In genomic region chr20:34956751-34957472, GRCh38 we compare ENCODE assay signal across 17 cellular contexts. TPM values are rescaled to one million over a fixed set of nuclear protein-coding genes. Genes with fewer than 3 reads are reported as not detected.
DNase-seq lines count a peak whose midpoint lies in the region; ATAC-seq, FAIRE-seq and TF ChIP-seq lines count a peak whose summit lies in the region.
"Had no signal": no experiment of that assay in that cellular context is flagged by ENCODE, and none has a peak within 500 bp of the region (broad histone marks: within the 10 kb centered on the region; RNA-seq: fewer than 3 reads in every experiment).

No MANE protein-coding gene starts in this region.

- H3K27ac ChIP-seq in K562 (ENCODE audit: extremely low read depth, low read depth, low read length): no peak overlapping the region

- peaks cover 23% of the 10 kb centered on the region in 2 experiments; a peak in 4 of 5 replicates for H3K4me1 ChIP-seq in K562 (replicated peaks in 1 of 2; ENCODE audit: control insufficient read depth in 2 of 2, insufficient read depth in 2 of 2, low read length in 2 of 2)

- CTCF ChIA-PET in activated naive CD4-positive, alpha-beta T cell treated with anti-CD3 and anti-CD28 coated beads for 36 hours (lab: Charles Lee): interaction anchor here (0.6 to 6.5 kb wide), 7 partner anchors 12 to 190 kb away, joined by 3 to 122 read pairs (median 3); partner anchors contain the start of genes ACSS2, EDEM2 and GGT7
- CTCF ChIA-PET in K562 (lab: Yijun Ruan, JAX; ENCODE audit: low intra/inter-chr PET ratio): interaction anchor here (1.1 to 1.2 kb wide), 2 partner anchors 82 to 645 kb away, joined by 4 to 5 read pairs; no protein-coding TSS in a partner anchor

- no peak overlapping the region for H3K4me3 Mint-ChIP-seq in activated naive CD4-positive, alpha-beta T cell treated with anti-CD3 and anti-CD28 coated beads, Interleukin-2, amount 50 U/mL, for 24 hours
- H3K4me3 Mint-ChIP-seq in activated naive CD4-positive, alpha-beta T cell treated with anti-CD3 and anti-CD28 coated beads for 36 hours: no peak overlapping the region
- H3K4me3 Mint-ChIP-seq in naive thymus-derived CD8-positive, alpha-beta T cell: peak overlapping the region in 7 of 10 donors; percentile 13 to 100 (median 98)

- H3K4me1 Mint-ChIP-seq in activated naive CD4-positive, alpha-beta T cell treated with anti-CD3 and anti-CD28 coated beads, Interleukin-2, amount 50 U/mL, for 24 hours: peaks cover 39% of the 10 kb centered on the region
- H3K4me1 Mint-ChIP-seq in activated naive CD4-positive, alpha-beta T cell treated with anti-CD3 and anti-CD28 coated beads for 36 hours (ENCODE audit: low read depth): peaks cover 36% of the 10 kb centered on the region
- H3K4me1 Mint-ChIP-seq in naive thymus-derived CD8-positive, alpha-beta T cell: peaks cover 21 to 43% (median 29%) of the 10 kb centered on the region in 4 donors

- peak overlapping the region; percentile 25 for H3K27ac Mint-ChIP-seq in activated naive CD4-positive, alpha-beta T cell treated with anti-CD3 and anti-CD28 coated beads, Interleukin-2, amount 50 U/mL, for 24 hours
- no peak overlapping the region for H3K27ac Mint-ChIP-seq in activated naive CD4-positive, alpha-beta T cell treated with anti-CD3 and anti-CD28 coated beads for 36 hours
- H3K27ac Mint-ChIP-seq in naive thymus-derived CD8-positive, alpha-beta T cell: peak overlapping the region in 7 of 10 donors; percentile 31 to 97 (median 97)

- POLR2A ChIA-PET in K562 (lab: Yijun Ruan, JAX): interaction anchor here (0.9 to 2.8 kb wide), 3 partner anchors 14 to 121 kb away, joined by 4 to 12 read pairs (median 4); no protein-coding TSS in a partner anchor
- POLR2A ChIA-PET in naive thymus-derived CD8-positive, alpha-beta T cell (lab: Charles Lee): interaction anchor here (0.7 to 1.6 kb wide), 3 partner anchors 14 to 131 kb away, joined by 4 to 7 read pairs (median 5); partner anchors contain the start of genes GGT7 and NCOA6

- no peak overlapping the region for H3K9ac ChIP-seq in K562 (ENCODE audit: insufficient read depth in 1 of 2, low read depth in 2 of 2, low read length in 2 of 2)

- no peak overlapping the region for H3K4me3 ChIP-seq in K562

- in situ Hi-C loops in K562 (cut with MboI): loop anchor here (5.0 kb wide), 1 partner anchor 85 kb away; the partner anchor contains the start of gene GGT7

- H3K9me1 ChIP-seq in K562 (ENCODE audit: control insufficient read depth, insufficient read depth, low read length): no peaks in the 10 kb centered on the region

- no peaks in the 10 kb centered on the region for H3K27me3 ChIP-seq in K562 (ENCODE audit: control insufficient read depth in 2 of 2, insufficient read depth in 2 of 2, low read length in 2 of 2)
- H3K27me3 ChIP-seq: spleen had no signal

- no peak for TF ChIP-seq EP300 in K562 (IDR thresholded peaks at IDR 0.05; ENCODE audit: low read length)

- peak overlapping the region; percentile 28 for H2AFZ ChIP-seq in K562 (ENCODE audit: low read depth, low read length)

- no peak for DNase-seq in activated naive CD4-positive, alpha-beta T cell treated with anti-CD3 and anti-CD28 coated beads for 36 hours
- no peak for DNase-seq in K562 (ENCODE audit: extremely low read depth in 1 of 4, low spot score in 3 of 4)
- DNase-seq in naive thymus-derived CD8-positive, alpha-beta T cell: no peak
- no peak for DNase-seq in left lobe of liver (ENCODE audit: low spot score)
- no peak for DNase-seq in central memory CD4-positive, alpha-beta T cell
- no peak for DNase-seq in pons (ENCODE audit: low spot score)
- DNase-seq in AG08396 (ENCODE audit: low spot score): no peak
- DNase-seq: left cardiac atrium, MV-4-11, SHP77, spleen, T-helper 9 cell had no signal

- peaks cover 12% of the 10 kb centered on the region; the same call in 2 of the 3 replicates for H3K36me3 ChIP-seq in K562 (ENCODE audit: control insufficient read depth, insufficient read depth, low read length)
- H3K36me3 ChIP-seq: spleen had no signal

- no peak for TF ChIP-seq CTCF in K562 (IDR thresholded peaks at IDR 0.05 in 2 of 3, conservative IDR thresholded peaks at IDR 0.05 in 1 of 3; ENCODE audit: insufficient read depth in 2 of 3, low read depth in 1 of 3, low read length in 3 of 3)

- no TSS peak for BruUV-seq in K562 (replicated peaks; lab: Mats Ljungman, UMichigan)

- H3K79me2 ChIP-seq in K562 (ENCODE audit: control insufficient read depth, insufficient read depth, low read length): peaks cover 23% of the 10 kb centered on the region

- no peak for TF ChIP-seq POLR2A in K562 (conservative IDR thresholded peaks at IDR 0.05)

- no peaks in the 10 kb centered on the region for H4K20me1 ChIP-seq in K562 (replicated peaks; ENCODE audit: control insufficient read depth, insufficient read depth, low read length)

- intact Hi-C loops in activated naive CD4-positive, alpha-beta T cell treated with anti-CD3 and anti-CD28 coated beads for 36 hours (cut with micrococcal nuclease): loop anchor here (5.0 kb wide), 2 partner anchors 190 to 320 kb away; partner anchors contain the start of genes EDEM2 and MMP24OS
- intact Hi-C loops in K562 (cut with micrococcal nuclease): no loop called here

- WGBS in K562 (ENCODE audit: insufficient coverage, low coverage, missing lambda C conversion rate): 85% methylated on average over 21 of the region's 21 CpGs

- H3K27me3 Mint-ChIP-seq in activated naive CD4-positive, alpha-beta T cell treated with anti-CD3 and anti-CD28 coated beads, Interleukin-2, amount 50 U/mL, for 24 hours: no peaks in the 10 kb centered on the region
- no peaks in the 10 kb centered on the region for H3K27me3 Mint-ChIP-seq in activated naive CD4-positive, alpha-beta T cell treated with anti-CD3 and anti-CD28 coated beads for 36 hours (ENCODE audit: low read depth)
- no peaks in the 10 kb centered on the region for H3K27me3 Mint-ChIP-seq in naive thymus-derived CD8-positive, alpha-beta T cell
- H3K27me3 Mint-ChIP-seq: activated naive CD8-positive, alpha-beta T cell; central memory CD8-positive, alpha-beta T cell had no signal

- TF ChIP-seq RAD21 in K562 (CRISPR knock-in tag; conservative IDR thresholded peaks at IDR 0.05 in 1 of 2, IDR thresholded peaks at IDR 0.05 in 1 of 2): no peak

- H3K4me2 ChIP-seq in K562 (ENCODE audit: insufficient read depth, low read length): no peak overlapping the region

- FAIRE-seq in K562 (lab: Jason Lieb, UNC): no peak
- FAIRE-seq: HTR-8/SVneo had no signal

- H3K36me3 Mint-ChIP-seq in activated naive CD4-positive, alpha-beta T cell treated with anti-CD3 and anti-CD28 coated beads, Interleukin-2, amount 50 U/mL, for 24 hours: no peaks in the 10 kb centered on the region
- H3K36me3 Mint-ChIP-seq in activated naive CD4-positive, alpha-beta T cell treated with anti-CD3 and anti-CD28 coated beads for 36 hours (ENCODE audit: low read depth): peaks cover 5% of the 10 kb centered on the region
- H3K36me3 Mint-ChIP-seq in naive thymus-derived CD8-positive, alpha-beta T cell: no peaks in the 10 kb centered on the region
- H3K36me3 Mint-ChIP-seq: activated naive CD8-positive, alpha-beta T cell had no signal

- no peaks in the 10 kb centered on the region for H3K9me3 ChIP-seq in K562 (replicated peaks; ENCODE audit: control insufficient read depth, insufficient read depth, low read depth, low read length)
- H3K9me3 ChIP-seq: spleen had no signal

- no peak for ATAC-seq in K562
- ATAC-seq in naive thymus-derived CD8-positive, alpha-beta T cell: no peak
- no peak for ATAC-seq in left lobe of liver
- ATAC-seq: left cardiac atrium had no signal

- no peaks in the 10 kb centered on the region for H3K9me3 Mint-ChIP-seq in activated naive CD4-positive, alpha-beta T cell treated with anti-CD3 and anti-CD28 coated beads, Interleukin-2, amount 50 U/mL, for 24 hours
- no peaks in the 10 kb centered on the region for H3K9me3 Mint-ChIP-seq in activated naive CD4-positive, alpha-beta T cell treated with anti-CD3 and anti-CD28 coated beads for 36 hours
- no peaks in the 10 kb centered on the region for H3K9me3 Mint-ChIP-seq in naive thymus-derived CD8-positive, alpha-beta T cell
- H3K9me3 Mint-ChIP-seq: central memory CD8-positive, alpha-beta T cell had no signal

RNA-seq across cellular contexts. Expression of gene MYH7B, which starts 1.2 kb away (rescaled TPM):
- under 1 TPM; 0.20 to 0.86 TPM for total RNA-seq in activated naive CD4-positive, alpha-beta T cell treated with anti-CD3 and anti-CD28 coated beads for 36 hours
- total RNA-seq in K562 (2011; cell fraction: chromatin; rRNA removed; ENCODE audit: low replicate concordance): 2.0 and 2.6 TPM in 2 replicates
- 1.2 TPM in 2 replicates for total RNA-seq in K562 (2011; cell fraction: nucleolus; rRNA removed)
- total RNA-seq in K562 (2011; cell fraction: nucleoplasm; rRNA removed): 1.3 and 1.8 TPM in 2 replicates
- total RNA-seq in K562 (2014; rRNA removed) (0.14 TPM in 1 of 2 replicates, not detected in the other), K562 (2014; rRNA removed; fragmentation: Illumina TruSeq; extraction: Trizol) (not detected in 2 replicates), K562 (2015; rRNA removed; fragmentation: Illumina TruSeq; extraction: Trizol) (0.11 TPM in 1 of 2 replicates, not detected in the other), K562 (2021) (0.11 and 0.13 TPM in 2 replicates), left lobe of liver (0.45 TPM)
- polyA plus RNA-seq in K562 (2011; rRNA removed) (0.22 and 0.37 TPM in 2 replicates), K562 (2014; fragmentation: Illumina TruSeq; extraction: Trizol) (0.06 and 0.07 TPM in 2 replicates), K562 (2014; fragmentation: Nextera tagmentation; extraction: Ambion mirVana) (not detected), K562 (2014; rRNA removed) (0.09 and 0.34 TPM in 2 replicates)
- polyA plus RNA-seq in K562 (2011; cell fraction: cytosol; rRNA removed): 0.22 and 0.32 TPM in 2 replicates
- polyA plus RNA-seq in K562 (2011; cell fraction: nucleus; rRNA removed): 0.80 and 1.3 TPM in 2 replicates
- polyA plus RNA-seq in K562 (2012): 0.27 and 0.65 TPM in 2 replicates
- not detected in 2 replicates for polyA minus RNA-seq in K562 (2011; rRNA and poly(A)+ RNA removed)
- polyA minus RNA-seq in K562 (2011; cell fraction: cytosol; rRNA and poly(A)+ RNA removed): not detected in 2 replicates
- polyA minus RNA-seq in K562 (2011; cell fraction: nucleus; rRNA and poly(A)+ RNA removed): 0.56 and 0.67 TPM in 2 replicates
- total RNA-seq in naive thymus-derived CD8-positive, alpha-beta T cell: under 1 TPM; 0.82 to 0.83 TPM
- under 1 TPM in 1 of 3 donors, not detected in 2; 0.49 TPM for polyA plus RNA-seq in naive thymus-derived CD8-positive, alpha-beta T cell
- total RNA-seq: epithelial cell of proximal tubule had no signal

RNA-seq across cellular contexts. Expression of gene GSS, which starts 1.3 kb away (rescaled TPM):
- 10 to 100 TPM; 84.3 to 86.0 TPM for total RNA-seq in activated naive CD4-positive, alpha-beta T cell treated with anti-CD3 and anti-CD28 coated beads for 36 hours
- 117 and 229 TPM in 2 replicates for total RNA-seq in K562 (2011; cell fraction: chromatin; rRNA removed; ENCODE audit: low replicate concordance)
- total RNA-seq in K562 (2011; cell fraction: nucleolus; rRNA removed): 129 and 153 TPM in 2 replicates
- 124 and 131 TPM in 2 replicates for total RNA-seq in K562 (2011; cell fraction: nucleoplasm; rRNA removed)
- total RNA-seq in K562 (2014; rRNA removed): 89.4 and 96.2 TPM in 2 replicates
- 67.1 and 71.3 TPM in 2 replicates for total RNA-seq in K562 (2014; rRNA removed; fragmentation: Illumina TruSeq; extraction: Trizol)
- 70.3 and 75.8 TPM in 2 replicates for total RNA-seq in K562 (2015; rRNA removed; fragmentation: Illumina TruSeq; extraction: Trizol)
- 85.7 and 93.2 TPM in 2 replicates for total RNA-seq in K562 (2021)
- 165 and 169 TPM in 2 replicates for polyA plus RNA-seq in K562 (2011; rRNA removed)
- polyA plus RNA-seq in K562 (2011; cell fraction: cytosol; rRNA removed): 144 and 148 TPM in 2 replicates
- polyA plus RNA-seq in K562 (2011; cell fraction: nucleus; rRNA removed): 503 and 533 TPM in 2 replicates
- 78.3 and 89.2 TPM in 2 replicates for polyA plus RNA-seq in K562 (2012)
- 102 and 107 TPM in 2 replicates for polyA plus RNA-seq in K562 (2014; fragmentation: Illumina TruSeq; extraction: Trizol)
- polyA plus RNA-seq in K562 (2014; fragmentation: Nextera tagmentation; extraction: Ambion mirVana): 10 to 100 TPM; 18.4 to 40.4 TPM
- 114 and 130 TPM in 2 replicates for polyA plus RNA-seq in K562 (2014; rRNA removed)
- 71.0 and 82.8 TPM in 2 replicates for polyA minus RNA-seq in K562 (2011; rRNA and poly(A)+ RNA removed)
- 36.4 and 44.4 TPM in 2 replicates for polyA minus RNA-seq in K562 (2011; cell fraction: cytosol; rRNA and poly(A)+ RNA removed)
- 69.3 and 97.7 TPM in 2 replicates for polyA minus RNA-seq in K562 (2011; cell fraction: nucleus; rRNA and poly(A)+ RNA removed)
- 10 to 100 TPM; 41.0 to 42.4 TPM for total RNA-seq in naive thymus-derived CD8-positive, alpha-beta T cell
- polyA plus RNA-seq in naive thymus-derived CD8-positive, alpha-beta T cell: 10 to 100 TPM; 29.3 to 41.7 (median 34.4) TPM
- 29.2 TPM for total RNA-seq in left lobe of liver

Comparison
In these comparisons a context has a peak if more than half of its experiments do, and no peak if none do; other contexts are left out.
1. H3K4me3 Mint-ChIP-seq: peak in naive thymus-derived CD8-positive, alpha-beta T cell (7 of 10); none in activated naive CD4-positive, alpha-beta T cell treated with anti-CD3 and anti-CD28 coated beads, Interleukin-2, amount 50 U/mL, for 24 hours (single experiment) and activated naive CD4-positive, alpha-beta T cell treated with anti-CD3 and anti-CD28 coated beads for 36 hours (single experiment).